11 cellular contexts compared by ENCODE assay signal in genomic region chr11:118915396-118915795, GRCh38. TPM values are rescaled to one million over a fixed set of nuclear protein-coding genes. Genes with fewer than 3 reads are reported as not detected.
DNase-seq lines count a peak whose midpoint lies in the region; ATAC-seq and TF ChIP-seq lines count a peak whose summit lies in the region.
"Had no signal": no experiment of that assay in that cellular context is flagged by ENCODE, and none has a peak within 500 bp of the region (broad histone marks: within the 10 kb centered on the region; RNA-seq: fewer than 3 reads in every experiment).

No MANE protein-coding gene starts in this region.

- no peaks in the 10 kb centered on the region for H3K9me3 Mint-ChIP-seq in activated naive CD4-positive, alpha-beta T cell treated with anti-CD3 and anti-CD28 coated beads, Interleukin-2, amount 10 ng/mL, durations not matched to agents 7 days and 5 days

- H3K36me3 Mint-ChIP-seq in activated naive CD4-positive, alpha-beta T cell treated with anti-CD3 and anti-CD28 coated beads, Interleukin-2, amount 10 ng/mL, durations not matched to agents 7 days and 5 days, result peaks cover 51% of the 10 kb centered on the region

- H3K4me3 Mint-ChIP-seq in activated naive CD4-positive, alpha-beta T cell treated with anti-CD3 and anti-CD28 coated beads, Interleukin-2, amount 10 ng/mL, durations not matched to agents 7 days and 5 days, result peak overlapping the region; percentile 73

- H3K9ac ChIP-seq in muscle layer of colon (ENCODE audit: low read length), result peak overlapping the region; percentile 72

- peak overlapping the region; percentile 99 for H3K27ac Mint-ChIP-seq in activated naive CD4-positive, alpha-beta T cell treated with anti-CD3 and anti-CD28 coated beads, Interleukin-2, amount 10 ng/mL, durations not matched to agents 7 days and 5 days

- H3K4me3 ChIP-seq in brain microvascular endothelial cell (ENCODE audit: low read depth, low read length) (no peak overlapping the region), muscle layer of colon (ENCODE audit: low read depth in 1 of 2, low read length in 2 of 2) (peak overlapping the region in 1 of 2 donors; percentile 8), upper lobe of right lung (no peak overlapping the region)

- in situ Hi-C loops in brain microvascular endothelial cell (cut with HindIII; ENCODE audit: low pct_ligation_motif_present, low sequenced_read_pairs), result no loop called here

- H3K27me3 ChIP-seq in brain microvascular endothelial cell (replicated peaks), result no peaks in the 10 kb centered on the region
- H3K27me3 ChIP-seq in muscle layer of colon (ENCODE audit: control insufficient read depth in 1 of 2, insufficient read depth in 2 of 2, low read length in 2 of 2), result no peaks in the 10 kb centered on the region
- no peaks in the 10 kb centered on the region for H3K27me3 ChIP-seq in upper lobe of right lung

- H3K27ac ChIP-seq in brain microvascular endothelial cell (peak overlapping the region; percentile 92), muscle layer of colon (ENCODE audit: low read depth, low read length) (peak overlapping the region; percentile 94), upper lobe of right lung (peak overlapping the region; percentile 86)

- no peaks in the 10 kb centered on the region for H3K36me3 ChIP-seq in brain microvascular endothelial cell (replicated peaks)
- no peaks in the 10 kb centered on the region for H3K36me3 ChIP-seq in muscle layer of colon (ENCODE audit: insufficient read depth, low read length)
- no peaks in the 10 kb centered on the region for H3K36me3 ChIP-seq in upper lobe of right lung

- peaks cover 95% of the 10 kb centered on the region for H3K4me1 ChIP-seq in muscle layer of colon (ENCODE audit: insufficient read depth, low read length)
- peaks cover 94% of the 10 kb centered on the region for H3K4me1 ChIP-seq in upper lobe of right lung

- CTCF ChIA-PET in activated naive CD4-positive, alpha-beta T cell treated with anti-CD3 and anti-CD28 coated beads, Interleukin-2, amount 10 ng/mL, durations not matched to agents 7 days and 5 days (lab: Charles Lee), result interaction anchor here (12.9 kb wide), 1 partner anchor 11 kb away, joined by 232 read pairs; the partner anchor contains the start of gene BCL9L

- H3K9me3 ChIP-seq in muscle layer of colon (ENCODE audit: low read length) (no peaks in the 10 kb centered on the region), upper lobe of right lung (no peaks in the 10 kb centered on the region)

- H3K27me3 Mint-ChIP-seq in activated naive CD4-positive, alpha-beta T cell treated with anti-CD3 and anti-CD28 coated beads, Interleukin-2, amount 10 ng/mL, durations not matched to agents 7 days and 5 days, result no peaks in the 10 kb centered on the region

- no peak for ATAC-seq in upper lobe of right lung

- H3K4me1 Mint-ChIP-seq in activated naive CD4-positive, alpha-beta T cell treated with anti-CD3 and anti-CD28 coated beads, Interleukin-2, amount 10 ng/mL, durations not matched to agents 7 days and 5 days, result peaks cover 95% of the 10 kb centered on the region

- DNase-seq in activated naive CD4-positive, alpha-beta T cell treated with anti-CD3 and anti-CD28 coated beads, Interleukin-2, amount 10 ng/mL, durations not matched to agents 7 days and 5 days, result no peak
- DNase-seq in activated naive CD4-positive, alpha-beta T cell (lab: John Stamatoyannopoulos, UW), result no peak
- DNase-seq in brain microvascular endothelial cell (no peak), upper lobe of right lung (no peak), middle frontal gyrus (ENCODE audit: extremely low spot score, low spot score) (no peak), dermis blood vessel endothelial cell (no peak), iPS-NIHi11 (ENCODE audit: low spot score) (no peak)
- DNase-seq: NCI-H146, retina had no signal

- TF ChIP-seq CTCF in brain microvascular endothelial cell (IDR thresholded peaks at IDR 0.05; ENCODE audit: low read depth, low read length, missing control alignments) (no peak), upper lobe of right lung (IDR thresholded peaks at IDR 0.05) (no peak)

- intact Hi-C loops in upper lobe of right lung (cut with DNase I), result no loop called here

RNA-seq across cellular contexts. Expression of gene BCL9L, which starts 10.3 kb away (rescaled TPM):
- total RNA-seq in upper lobe of right lung (62.5 TPM), dermis blood vessel endothelial cell (7.1 and 18.8 TPM in 2 replicates)

RNA-seq across cellular contexts. Expression of gene CXCR5, which starts 31.7 kb away (rescaled TPM):
- total RNA-seq in upper lobe of right lung (not detected), dermis blood vessel endothelial cell (not detected in 2 replicates)
- total RNA-seq: epithelial cell of proximal tubule had no signal

RNA-seq across cellular contexts. Expression of gene UPK2, which starts 40.7 kb away (rescaled TPM):
- total RNA-seq in upper lobe of right lung (not detected), dermis blood vessel endothelial cell (not detected in 2 replicates)
- total RNA-seq: epithelial cell of proximal tubule had no signal

RNA-seq across cellular contexts. Expression of gene FOXR1, which starts 56.2 kb away (rescaled TPM):
- total RNA-seq in upper lobe of right lung (not detected), dermis blood vessel endothelial cell (not detected in 2 replicates)
- total RNA-seq: epithelial cell of proximal tubule had no signal
